Comparison of ENCODE assay signal across 19 cellular contexts in genomic region chr16:2270588-2271470, GRCh38. TPM values are rescaled to one million over a fixed set of nuclear protein-coding genes. Genes with fewer than 3 reads are reported as not detected.
A peak's percentile ranks its signal among the peaks of the same experiment; 100 is the strongest.
DNase-seq lines count a peak whose midpoint lies in the region; ATAC-seq and TF ChIP-seq lines count a peak whose summit lies in the region.
"Had no signal": no experiment of that assay in that cellular context is flagged by ENCODE, and none has a peak within 500 bp of the region (broad histone marks: within the 10 kb centered on the region; RNA-seq: fewer than 3 reads in every experiment).

No MANE protein-coding gene starts in this region.

- no peak overlapping the region for H2BK20ac ChIP-seq in IMR-90 (ENCODE audit: low read depth, low read length)

- in situ Hi-C loops in IMR-90 (cut with MboI; ENCODE audit: low sequenced_read_pairs), result loop anchor here (10.0 kb wide), 1 partner anchor 154 kb away; the partner anchor contains the start of gene CCNF

- no TSS peak for BruUV-seq in IMR-90 (replicated peaks; lab: Mats Ljungman, UMichigan)

- WGBS in IMR-90 (ENCODE audit: extremely low coverage in 2 of 2, insufficient read length in 1 of 2), 2 experiments, result 85% methylated on average over 5 of the region's 15 CpGs; no CpG with 5 or more reads in 1 of the 2 experiments

- ATAC-seq in IMR-90 (ENCODE audit: low read depth) (no peak), GM19467 (IDR thresholded peaks at IDR 0.05; ENCODE audit: unreplicated experiment) (no peak)
- ATAC-seq: A549 had no signal

- no peak overlapping the region for H4K5ac ChIP-seq in IMR-90 (ENCODE audit: low read depth, low read length)

- no peak overlapping the region for H3K9ac ChIP-seq in IMR-90 (ENCODE audit: low read depth, low read length)
- H3K9ac ChIP-seq in subcutaneous abdominal adipose tissue (ENCODE audit: low read length in 5 of 5), result peak overlapping the region in 3 of 5 donors; percentile 21 to 78 (median 31)

- H3K36me3 Mint-ChIP-seq in activated T-cell treated with anti-CD3 and anti-CD28 coated beads, Interleukin-2, amount 50 U/mL, for 24 hours (ENCODE audit: low read depth), result peaks cover 30% of the 10 kb centered on the region
- H3K36me3 Mint-ChIP-seq in brain, result peaks cover 7% of the 10 kb centered on the region
- H3K36me3 Mint-ChIP-seq: CD4-positive, CD25-positive, alpha-beta regulatory T cell had no signal

- no peak overlapping the region for H3K56ac ChIP-seq in IMR-90 (ENCODE audit: extremely low read depth, insufficient read depth, low read length)

- H3K9me1 ChIP-seq in IMR-90 (ENCODE audit: insufficient read depth, low read length), result peaks cover 10% of the 10 kb centered on the region

- no peak for DNase-seq in activated T-cell treated with anti-CD3 and anti-CD28 coated beads, Interleukin-2, amount 50 U/mL, for 24 hours
- no peak for DNase-seq in activated T-cell treated with anti-CD3 and anti-CD28 coated beads for 4 hours
- DNase-seq in IMR-90, result no peak
- no peak for DNase-seq in NCI-H82 (lab: John Stamatoyannopoulos, UW)
- DNase-seq in HuH-7 (ENCODE audit: low spot score), result no peak
- DNase-seq: Calu3; CD4-positive, CD25-positive, alpha-beta regulatory T cell; DMS79; MG63; NCI-H1092 treated with DMSO at 0.1 percent for 48 hours; NCI-H187; NCI-H2171; NCI-H510A treated with DMSO at 0.1 percent for 48 hours; NK-92 treated with Interleukin-12 subunit alpha and Interleukin-12 subunit beta, amount 100 ng/mL, for 24 hours had no signal

- H3K4me2 ChIP-seq in IMR-90 (ENCODE audit: low read depth, low read length), result no peak overlapping the region

- no peak overlapping the region for H3K4ac ChIP-seq in IMR-90 (ENCODE audit: low read depth, low read length)

- H3K4me1 ChIP-seq in IMR-90 (ENCODE audit: control insufficient read depth, insufficient read depth, low read length), result peaks cover 8% of the 10 kb centered on the region
- H3K4me1 ChIP-seq in subcutaneous abdominal adipose tissue (ENCODE audit: control insufficient read depth in 5 of 5, insufficient read depth in 5 of 5, low read length in 5 of 5), result peaks cover 7 to 54% (median 39%) of the 10 kb centered on the region in 5 donors

- no peak overlapping the region for H2AFZ ChIP-seq in IMR-90 (replicated peaks; ENCODE audit: low read length, poor library complexity)

- H2AK9ac ChIP-seq in IMR-90 (replicated peaks; ENCODE audit: low read depth, low read length, poor library complexity), result peak overlapping the region; percentile 16

- no peak overlapping the region for H2BK5ac ChIP-seq in IMR-90 (ENCODE audit: low read depth, low read length, poor library complexity, severe bottlenecking)

- H3K4me3 ChIP-seq in IMR-90 (ENCODE audit: insufficient read depth, low read depth, low read length), result no peak overlapping the region
- H3K4me3 ChIP-seq in subcutaneous abdominal adipose tissue (ENCODE audit: low read depth in 1 of 5, low read length in 5 of 5), result no peak overlapping the region
- H3K4me3 ChIP-seq: A549, MG63, SK-N-MC had no signal

- H2BK15ac ChIP-seq in IMR-90 (ENCODE audit: low read depth, low read length), result no peak overlapping the region

- H3K36me3 ChIP-seq in IMR-90 (ENCODE audit: control insufficient read depth, insufficient read depth, low read length) (peaks cover 5% of the 10 kb centered on the region; the same call in 1 of the 2 replicates), subcutaneous abdominal adipose tissue (ENCODE audit: control insufficient read depth in 5 of 5, insufficient read depth in 5 of 5, low read length in 5 of 5) (peaks cover 0 to 2% (median 0%) of the 10 kb centered on the region in 5 donors)

- no peak overlapping the region for H4K8ac ChIP-seq in IMR-90 (ENCODE audit: low read depth in 2 of 2, low read length in 2 of 2)

- H3K27me3 ChIP-seq in IMR-90 (ENCODE audit: control insufficient read depth, insufficient read depth, low read length), result no peaks in the 10 kb centered on the region
- H3K27me3 ChIP-seq in subcutaneous abdominal adipose tissue (ENCODE audit: control insufficient read depth in 5 of 5, insufficient read depth in 4 of 5, low read length in 5 of 5), result no peaks in the 10 kb centered on the region
- H3K27me3 ChIP-seq: MG63 had no signal

- H3K4me3 Mint-ChIP-seq in activated T-cell treated with anti-CD3 and anti-CD28 coated beads, Interleukin-2, amount 50 U/mL, for 24 hours, result no peak overlapping the region
- H3K4me3 Mint-ChIP-seq in brain, result peak overlapping the region in 3 of 5 experiments; percentile 24 to 87 (median 57)

- H3K27ac ChIP-seq in IMR-90 (ENCODE audit: insufficient read depth, low read length), result no peak overlapping the region
- no peak overlapping the region for H3K27ac ChIP-seq in subcutaneous abdominal adipose tissue (ENCODE audit: low read depth, low read length)
- H3K27ac ChIP-seq: A549, SK-N-MC had no signal

- H4K20me1 ChIP-seq in IMR-90 (ENCODE audit: insufficient read depth, low read length), result peaks cover 37% of the 10 kb centered on the region

- CTCF ChIA-PET in IMR-90 (lab: Yijun Ruan, JAX), result interaction anchor here (1.3 kb wide), 1 partner anchor 19 kb away, joined by 3 read pairs; no protein-coding TSS in a partner anchor

- H3K9me3 ChIP-seq in IMR-90 (ENCODE audit: control insufficient read depth, insufficient read depth, low read length) (no peaks in the 10 kb centered on the region), subcutaneous abdominal adipose tissue (ENCODE audit: control insufficient read depth in 5 of 5, low read length in 5 of 5) (no peaks in the 10 kb centered on the region)
- H3K9me3 ChIP-seq: A549, MG63 had no signal

- POLR2A ChIA-PET in IMR-90 (lab: Charles Lee; ENCODE audit: unreplicated experiment), result interaction anchor here (0.6 kb wide), 1 partner anchor 32 kb away, joined by 12 read pairs; no protein-coding TSS in a partner anchor

- H3K4me1 Mint-ChIP-seq in activated T-cell treated with anti-CD3 and anti-CD28 coated beads, Interleukin-2, amount 50 U/mL, for 24 hours (ENCODE audit: low read depth), result peaks cover 22% of the 10 kb centered on the region
- peaks cover 27% of the 10 kb centered on the region for H3K4me1 Mint-ChIP-seq in brain

- H2AK5ac ChIP-seq in IMR-90 (ENCODE audit: low read depth, low read length), result no peak overlapping the region

- H3K27me3 Mint-ChIP-seq in activated T-cell treated with anti-CD3 and anti-CD28 coated beads, Interleukin-2, amount 50 U/mL, for 24 hours, result no peaks in the 10 kb centered on the region
- no peaks in the 10 kb centered on the region for H3K27me3 Mint-ChIP-seq in brain
- H3K27me3 Mint-ChIP-seq: CD4-positive, CD25-positive, alpha-beta regulatory T cell had no signal

- no peak overlapping the region for H3K14ac ChIP-seq in IMR-90 (replicated peaks; ENCODE audit: low read depth, low read length)

- H4K91ac ChIP-seq in IMR-90 (ENCODE audit: insufficient read depth, low read depth, low read length), result no peak overlapping the region

- intact Hi-C loops in IMR-90 (cut with micrococcal nuclease), result no loop called here

- no peak for TF ChIP-seq CTCF in IMR-90 (conservative IDR thresholded peaks at IDR 0.05; ENCODE audit: low read depth, low read length)
- no peak for TF ChIP-seq CTCF in brain (conservative IDR thresholded peaks at IDR 0.05)

- no peak overlapping the region for H3K18ac ChIP-seq in IMR-90 (ENCODE audit: low read depth, low read length)

- no peak for TF ChIP-seq RAD21 in IMR-90 (IDR thresholded peaks at IDR 0.05; ENCODE audit: low read length)

- H3K23ac ChIP-seq in IMR-90 (ENCODE audit: low read depth, low read length), result no peak overlapping the region

- H3K79me1 ChIP-seq in IMR-90 (ENCODE audit: low read depth in 1 of 2, low read length in 2 of 2), result peaks cover 6 to 33% of the 10 kb centered on the region in 2 experiments; a peak in 3 of 4 replicates

- TF ChIP-seq POLR2A in IMR-90 (IDR thresholded peaks at IDR 0.05; ENCODE audit: low read depth, low read length), result no peak

- H2BK120ac ChIP-seq in IMR-90 (ENCODE audit: low read depth, low read length), result no peak overlapping the region

- dilution Hi-C loops in IMR-90 (cut with HindIII; ENCODE audit: low sequenced_read_pairs, unreplicated experiment), result no loop called here

- H3K9me3 Mint-ChIP-seq in activated T-cell treated with anti-CD3 and anti-CD28 coated beads, Interleukin-2, amount 50 U/mL, for 24 hours, result no peaks in the 10 kb centered on the region
- H3K9me3 Mint-ChIP-seq in brain, result peaks cover 0 to 2% (median 0%) of the 10 kb centered on the region in 5 experiments
- H3K9me3 Mint-ChIP-seq: CD4-positive, CD25-positive, alpha-beta regulatory T cell had no signal

- H3K27ac Mint-ChIP-seq in activated T-cell treated with anti-CD3 and anti-CD28 coated beads, Interleukin-2, amount 50 U/mL, for 24 hours, result peak overlapping the region; percentile 22
- peak overlapping the region in 3 of 5 experiments; percentile 64 to 99 (median 66) for H3K27ac Mint-ChIP-seq in brain

RNA-seq across cellular contexts. Expression of gene RNPS1, which starts 2.9 kb away (rescaled TPM):
- total RNA-seq in IMR-90 (2012; rRNA removed), result 57.5 and 65.0 TPM in 2 replicates
- polyA plus RNA-seq in IMR-90 (2012; rRNA removed) (192 and 194 TPM in 2 replicates), brain (ENCODE audit: insufficient read depth, low read depth, low replicate concordance) (315 TPM)
- polyA plus RNA-seq in IMR-90 (2012; cell fraction: cytosol; rRNA removed), result 216 and 218 TPM in 2 replicates
- 233 and 331 TPM in 2 replicates for polyA plus RNA-seq in IMR-90 (2012; cell fraction: nucleus; rRNA removed; ENCODE audit: low replicate concordance)

RNA-seq across cellular contexts. Expression of gene ECI1, which starts 19.4 kb away (rescaled TPM):
- 20.3 TPM in 2 replicates for total RNA-seq in IMR-90 (2012; rRNA removed)
- polyA plus RNA-seq in IMR-90 (2012; rRNA removed) (30.1 and 42.0 TPM in 2 replicates), brain (ENCODE audit: insufficient read depth, low read depth, low replicate concordance) (133 TPM)
- 23.4 and 54.6 TPM in 2 replicates for polyA plus RNA-seq in IMR-90 (2012; cell fraction: cytosol; rRNA removed)
- 26.2 and 57.7 TPM in 2 replicates for polyA plus RNA-seq in IMR-90 (2012; cell fraction: nucleus; rRNA removed; ENCODE audit: low replicate concordance)

RNA-seq across cellular contexts. Expression of gene DNASE1L2, which starts 34.6 kb away (rescaled TPM):
- total RNA-seq in IMR-90 (2012; rRNA removed), result 0.18 and 0.28 TPM in 2 replicates
- 0.75 and 1.5 TPM in 2 replicates for polyA plus RNA-seq in IMR-90 (2012; rRNA removed)
- 0.51 and 0.56 TPM in 2 replicates for polyA plus RNA-seq in IMR-90 (2012; cell fraction: cytosol; rRNA removed)
- polyA plus RNA-seq in IMR-90 (2012; cell fraction: nucleus; rRNA removed; ENCODE audit: low replicate concordance), result 2.6 and 7.5 TPM in 2 replicates
- 0.71 TPM for polyA plus RNA-seq in brain (ENCODE audit: insufficient read depth, low read depth, low replicate concordance)
- polyA plus RNA-seq: CD4-positive, CD25-positive, alpha-beta regulatory T cell had no signal

RNA-seq across cellular contexts. Expression of gene E4F1, which starts 47.4 kb away (rescaled TPM):
- 13.1 and 25.0 TPM in 2 replicates for total RNA-seq in IMR-90 (2012; rRNA removed)
- polyA plus RNA-seq in IMR-90 (2012; rRNA removed), result 33.0 and 39.6 TPM in 2 replicates
- polyA plus RNA-seq in IMR-90 (2012; cell fraction: cytosol; rRNA removed), result 14.6 and 22.6 TPM in 2 replicates
- 129 and 420 TPM in 2 replicates for polyA plus RNA-seq in IMR-90 (2012; cell fraction: nucleus; rRNA removed; ENCODE audit: low replicate concordance)
- 20.9 TPM for polyA plus RNA-seq in brain (ENCODE audit: insufficient read depth, low read depth, low replicate concordance)

RNA-seq across cellular contexts. Expression of gene PGP, which starts 56.2 kb away (rescaled TPM):
- total RNA-seq in IMR-90 (2012; rRNA removed), result 4.1 and 5.8 TPM in 2 replicates
- 9.4 and 13.5 TPM in 2 replicates for polyA plus RNA-seq in IMR-90 (2012; rRNA removed)
- 4.6 and 13.7 TPM in 2 replicates for polyA plus RNA-seq in IMR-90 (2012; cell fraction: cytosol; rRNA removed)
- polyA plus RNA-seq in IMR-90 (2012; cell fraction: nucleus; rRNA removed; ENCODE audit: low replicate concordance), result 17.4 and 43.8 TPM in 2 replicates
- 16.7 TPM for polyA plus RNA-seq in brain (ENCODE audit: insufficient read depth, low read depth, low replicate concordance)
